In the genomic region with DNA sequence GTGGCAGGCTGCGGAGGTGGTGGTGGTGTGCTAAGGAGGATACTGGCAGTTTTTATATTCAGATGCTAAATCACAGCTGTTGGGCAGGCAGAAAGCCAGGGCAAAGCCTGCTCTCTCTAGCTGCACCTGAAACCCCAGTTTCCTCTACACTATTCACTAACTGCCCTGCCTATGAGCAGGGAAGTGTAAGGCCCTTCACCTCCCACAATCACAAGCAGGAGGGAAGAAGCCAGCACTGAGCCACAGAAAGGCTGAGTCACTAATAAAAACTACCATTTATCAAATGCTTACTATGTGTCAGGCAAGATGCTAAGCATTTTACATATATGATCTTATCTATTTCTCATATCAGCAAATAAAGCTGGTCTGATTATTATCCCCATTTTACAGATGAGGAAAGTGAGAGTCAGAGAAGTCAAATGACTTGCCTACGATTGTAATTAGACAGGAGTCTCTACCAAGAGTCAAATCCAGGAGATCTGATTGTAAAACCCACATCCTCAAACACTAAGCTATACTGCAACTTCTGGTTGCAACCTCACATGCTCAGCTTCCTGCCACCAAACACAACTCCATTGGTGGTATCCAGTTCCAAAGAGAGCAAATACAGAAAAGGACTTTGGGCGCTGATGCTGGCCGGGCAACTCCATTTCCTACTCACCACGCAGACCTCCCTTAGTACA, we compare ENCODE assay signal across 8 cellular contexts. TPM values are rescaled to one million over a fixed set of nuclear protein-coding genes. Genes with fewer than 3 reads are reported as not detected.
DNase-seq lines count a peak whose midpoint lies in the region; ATAC-seq, FAIRE-seq and TF ChIP-seq lines count a peak whose summit lies in the region.
"Had no signal": no experiment of that assay in that cellular context is flagged by ENCODE, and none has a peak within 500 bp of the region (broad histone marks: within the 10 kb centered on the region; RNA-seq: fewer than 3 reads in every experiment).

No MANE protein-coding gene starts in this region.

- peak; percentile 93 for ATAC-seq in GM21423 (IDR thresholded peaks at IDR 0.05; ENCODE audit: unreplicated experiment)
- peak; percentile 45 to 87 (median 67) for ATAC-seq in pancreas
- ATAC-seq in HG03442 (IDR thresholded peaks at IDR 0.05; ENCODE audit: unreplicated experiment): no peak

- TF ChIP-seq CTCF in astrocyte of the spinal cord (IDR thresholded peaks at IDR 0.05; ENCODE audit: low read depth, low read length) (no peak), pancreas (IDR thresholded peaks at IDR 0.05) (no peak)

- DNase-seq in NCI-H226: peak; percentile 77
- DNase-seq in astrocyte of the spinal cord (ENCODE audit: low read depth, low spot score): peak; percentile 57
- DNase-seq in pancreas: peak in 5 of 6 donors; percentile 36 to 63 (median 39)
- no peak for DNase-seq in medulla oblongata (ENCODE audit: extremely low spot score)
- DNase-seq in effector CD8-positive, alpha-beta T cell (lab: John Stamatoyannopoulos, UW): no peak

- H3K9me3 ChIP-seq in pancreas: no peaks in the 10 kb centered on the region

- FAIRE-seq in pancreas (lab: Jason Lieb, UNC): no peak
- FAIRE-seq: islet of Langerhans had no signal

- no peak overlapping the region for H3K4me3 ChIP-seq in astrocyte of the spinal cord (ENCODE audit: low read depth, low read length)
- no peak overlapping the region for H3K4me3 ChIP-seq in pancreas

- no peaks in the 10 kb centered on the region for H3K27me3 ChIP-seq in pancreas

- intact Hi-C loops in pancreas (cut with DNase I): no loop called here

- in situ Hi-C loops in astrocyte of the spinal cord (cut with HindIII; ENCODE audit: low sequenced_read_pairs): no loop called here

- 78 to 86% methylated on average over 5 of the region's 5 CpGs for WGBS in pancreas, 2 donors

- H3K27ac ChIP-seq in pancreas: peak overlapping the region in 1 of 4 donors; percentile 12

- H3K36me3 ChIP-seq in pancreas: no peaks in the 10 kb centered on the region

- H3K4me1 ChIP-seq in pancreas: peaks cover 0 to 3% (median 0%) of the 10 kb centered on the region in 3 donors

RNA-seq across cellular contexts. Expression of a gene that starts 17.7 kb away (rescaled TPM):
- total RNA-seq in pancreas: 100 to 1,000 TPM in 2 of 6 donors, 10 to 100 TPM in 4; 46.6 to 165 (median 74.3) TPM
- polyA plus RNA-seq in pancreas: 10 to 100 TPM; 14.5 to 21.1 TPM

Comparison
In these comparisons a context has a peak if more than half of its experiments do, and no peak if none do; other contexts are left out.
1. DNase-seq: peak in NCI-H226 (single experiment), astrocyte of the spinal cord (single experiment) and pancreas (5 of 6); none in medulla oblongata (single experiment) and effector CD8-positive, alpha-beta T cell (single experiment).